In genomic region chr3:53495091-53495517, GRCh38 we compare ENCODE assay signal across 8 cellular contexts. TPM values are rescaled to one million over a fixed set of nuclear protein-coding genes. Genes with fewer than 3 reads are reported as not detected.
DNase-seq lines count a peak whose midpoint lies in the region; TF ChIP-seq lines count a peak whose summit lies in the region.

No MANE protein-coding gene starts in this region.

- H3K27ac ChIP-seq in mesodermal cell (ENCODE audit: low read depth, low read length, severe bottlenecking), result no peak overlapping the region
- no peak overlapping the region for H3K27ac ChIP-seq in transverse colon

- H3K4me3 Mint-ChIP-seq in activated T-cell treated with anti-CD3 and anti-CD28 coated beads, Interleukin-2, amount 50 U/mL, for 24 hours, result peak overlapping the region; percentile 37
- H3K4me3 Mint-ChIP-seq in chondrocyte (ENCODE audit: unreplicated experiment) (peak overlapping the region; percentile 71), CD14-positive monocyte (peak overlapping the region in 1 of 2 donors; percentile 85)

- no peaks in the 10 kb centered on the region for H3K36me3 Mint-ChIP-seq in activated T-cell treated with anti-CD3 and anti-CD28 coated beads, Interleukin-2, amount 50 U/mL, for 24 hours (ENCODE audit: low read depth)
- no peaks in the 10 kb centered on the region for H3K36me3 Mint-ChIP-seq in chondrocyte (ENCODE audit: low read depth)
- no peaks in the 10 kb centered on the region for H3K36me3 Mint-ChIP-seq in CD14-positive monocyte

- no peak for DNase-seq in activated T-cell treated with anti-CD3 and anti-CD28 coated beads, Interleukin-2, amount 50 U/mL, for 24 hours
- no peak for DNase-seq in activated T-cell treated with anti-CD3 and anti-CD28 coated beads, Interleukin-2, amount 50 U/mL, for 48 hours
- no peak for DNase-seq in chondrocyte (ENCODE audit: low spot score)
- no peak for DNase-seq in transverse colon
- no peak for DNase-seq in glomerular visceral epithelial cell (ENCODE audit: extremely low spot score)
- DNase-seq in NCI-H187 (lab: John Stamatoyannopoulos, UW), result no peak
- DNase-seq in CD14-positive monocyte (ENCODE audit: low spot score), result no peak

- H3K27me3 Mint-ChIP-seq in activated T-cell treated with anti-CD3 and anti-CD28 coated beads, Interleukin-2, amount 50 U/mL, for 24 hours, result peaks cover 76% of the 10 kb centered on the region
- peaks cover 15% of the 10 kb centered on the region for H3K27me3 Mint-ChIP-seq in chondrocyte (ENCODE audit: low read depth)
- H3K27me3 Mint-ChIP-seq in CD14-positive monocyte (ENCODE audit: low read depth in 3 of 3), result peaks cover 71 to 93% (median 83%) of the 10 kb centered on the region in 3 donors

- H3K36me3 ChIP-seq in mesodermal cell (ENCODE audit: control insufficient read depth, insufficient read depth, low read length) (no peaks in the 10 kb centered on the region), transverse colon (no peaks in the 10 kb centered on the region)

- no peak overlapping the region for H3K27ac Mint-ChIP-seq in activated T-cell treated with anti-CD3 and anti-CD28 coated beads, Interleukin-2, amount 50 U/mL, for 24 hours
- H3K27ac Mint-ChIP-seq in chondrocyte (ENCODE audit: unreplicated experiment) (no peak overlapping the region), CD14-positive monocyte (no peak overlapping the region)

- TF ChIP-seq EP300 in transverse colon (IDR thresholded peaks at IDR 0.05; ENCODE audit: low read depth), result no peak

- intact Hi-C loops in transverse colon (cut with DNase I; ENCODE audit: low total_unique reads), result no loop called here
- intact Hi-C loops in CD14-positive monocyte (cut with micrococcal nuclease), result no loop called here

- WGBS in mesodermal cell (ENCODE audit: insufficient coverage in 2 of 2), 2 experiments, result 1 to 2% methylated on average over 13 of the region's 30 CpGs
- 1% methylated on average over 29 of the region's 30 CpGs; no CpG with 5 or more reads in 1 of the 2 donors for WGBS in transverse colon (ENCODE audit: low coverage in 1 of 2), 2 donors

- peaks cover 20% of the 10 kb centered on the region for H3K4me1 ChIP-seq in mesodermal cell (ENCODE audit: control insufficient read depth, insufficient read depth, low read length, poor library complexity, severe bottlenecking)
- peaks cover 6 to 35% (median 29%) of the 10 kb centered on the region in 4 donors for H3K4me1 ChIP-seq in transverse colon

- peaks cover 26% of the 10 kb centered on the region for H3K27me3 ChIP-seq in transverse colon

- peaks cover 13% of the 10 kb centered on the region for H3K4me1 Mint-ChIP-seq in activated T-cell treated with anti-CD3 and anti-CD28 coated beads, Interleukin-2, amount 50 U/mL, for 24 hours (ENCODE audit: low read depth)
- H3K4me1 Mint-ChIP-seq in chondrocyte (ENCODE audit: low read depth) (peaks cover 14% of the 10 kb centered on the region), CD14-positive monocyte (peaks cover 13% of the 10 kb centered on the region)

- H3K9me3 ChIP-seq in mesodermal cell (ENCODE audit: control insufficient read depth, low read length), result no peaks in the 10 kb centered on the region
- no peaks in the 10 kb centered on the region for H3K9me3 ChIP-seq in transverse colon

- TF ChIP-seq POLR2A in transverse colon (IDR thresholded peaks at IDR 0.05), result no peak

- in situ Hi-C loops in transverse colon (cut with MboI; ENCODE audit: low pct_ligation_motif_present in 1 of 4, low pct_unique_long_range_greater_than_20kb in 1 of 4, low sequenced_read_pairs in 3 of 4), result no loop called here

- H3K4me3 ChIP-seq in mesodermal cell (ENCODE audit: extremely low read depth, insufficient read depth, low read length, poor library complexity, severe bottlenecking) (peak overlapping the region; percentile 31), transverse colon (peak overlapping the region; percentile 22 to 49 (median 32))

- no peaks in the 10 kb centered on the region for H3K9me3 Mint-ChIP-seq in activated T-cell treated with anti-CD3 and anti-CD28 coated beads, Interleukin-2, amount 50 U/mL, for 24 hours
- H3K9me3 Mint-ChIP-seq in chondrocyte (ENCODE audit: low read depth) (no peaks in the 10 kb centered on the region), CD14-positive monocyte (peaks cover 0 to 12% (median 3%) of the 10 kb centered on the region in 7 donors)

- TF ChIP-seq CTCF in chondrocyte (IDR thresholded peaks at IDR 0.05) (no peak), transverse colon (IDR thresholded peaks at IDR 0.05) (no peak), CD14-positive monocyte (IDR thresholded peaks at IDR 0.05) (no peak)

RNA-seq across cellular contexts. Expression of gene CACNA1D, which starts 0.7 kb away (rescaled TPM):
- total RNA-seq in chondrocyte (0.95 to 3.9 TPM (median 1.8 TPM) in 3 replicates), transverse colon (10 to 100 TPM; 12.7 to 98.9 (median 25.0) TPM)
- polyA plus RNA-seq in mesodermal cell (2013, experiment 1 of 2), result 0.48 TPM
- polyA plus RNA-seq in mesodermal cell (2013, experiment 2 of 2), result 0.86 TPM
- polyA plus RNA-seq in CD14-positive monocyte, result under 1 TPM; 0.29 to 0.98 TPM
